Comparison of ENCODE assay signal across 14 cellular contexts in genomic region chr1:67978988-67979516, GRCh38.
DNase-seq lines count a peak whose midpoint lies in the region; FAIRE-seq and TF ChIP-seq lines count a peak whose summit lies in the region.
"Had no signal": no experiment of that assay in that cellular context is flagged by ENCODE, and none has a peak within 500 bp of the region (broad histone marks: within the 10 kb centered on the region; RNA-seq: fewer than 3 reads in every experiment).

No MANE protein-coding gene starts in this region.

- H4K20me1 ChIP-seq in osteoblast (ENCODE audit: insufficient read depth, low read length) = no peaks in the 10 kb centered on the region

- H3K27me3 ChIP-seq in osteoblast (ENCODE audit: insufficient read depth, low read length) (no peaks in the 10 kb centered on the region), adrenal gland (no peaks in the 10 kb centered on the region)
- H3K27me3 ChIP-seq: Peyer's patch had no signal

- DNase-seq in ELR (ENCODE audit: low read depth) = peak; percentile 92
- peak; percentile 98 for DNase-seq in RCC 7860 (ENCODE audit: low spot score)
- DNase-seq in dermis microvascular lymphatic vessel endothelial cell (ENCODE audit: low read depth in 2 of 2) = peak; percentile 14 to 70
- DNase-seq in osteoblast (ENCODE audit: insufficient read length, low spot score, missing footprints) = no peak
- no peak for DNase-seq in activated effector memory CD4-positive, alpha-beta T cell treated with Interleukin-2 at 50 U/mL for 16 hours
- no peak for DNase-seq in adrenal gland
- no peak for DNase-seq in GM12892 (ENCODE audit: insufficient read length)
- DNase-seq in NK-92 (lab: John Stamatoyannopoulos, UW; ENCODE audit: unreplicated experiment) = no peak
- DNase-seq: activated CD4-positive, alpha-beta memory T cell treated with anti-CD3 and anti-CD28 coated beads for 36 hours; CD4-positive, CD25-positive, alpha-beta regulatory T cell; NCI-H1105; Peyer's patch; small intestine had no signal

- peak; percentile 99 for FAIRE-seq in RCC 7860 (lab: Jason Lieb, UNC)
- FAIRE-seq in GM12892 (lab: Jason Lieb, UNC) = no peak
- FAIRE-seq: small intestine had no signal

- 35 to 44% (median 36%) methylated on average over 4 of the region's 4 CpGs for WGBS in adrenal gland, 4 donors

- H3K4me2 ChIP-seq in osteoblast (ENCODE audit: insufficient read depth, low read length) = peak overlapping the region; percentile 53

- no peak overlapping the region for H2AFZ ChIP-seq in osteoblast (ENCODE audit: low read length)

- TF ChIP-seq CTCF in osteoblast (IDR thresholded peaks at IDR 0.05; ENCODE audit: extremely low read depth, low read depth, low read length) (no peak), adrenal gland (IDR thresholded peaks at IDR 0.05) (no peak)

- intact Hi-C loops in adrenal gland (cut with DNase I) = no loop called here

- H3K4me1 ChIP-seq in osteoblast (ENCODE audit: insufficient read depth, low read length) (peaks cover 22% of the 10 kb centered on the region), adrenal gland (replicated peaks in 1 of 2) (no peaks in the 10 kb centered on the region)
- H3K4me1 ChIP-seq: Peyer's patch had no signal

- H3K79me2 ChIP-seq in osteoblast (ENCODE audit: insufficient read depth, low read length) = no peaks in the 10 kb centered on the region

- no peaks in the 10 kb centered on the region for H3K9me3 ChIP-seq in osteoblast (ENCODE audit: low read depth, low read length)
- no peaks in the 10 kb centered on the region for H3K9me3 ChIP-seq in adrenal gland (replicated peaks in 1 of 3)
- H3K9me3 ChIP-seq: Peyer's patch had no signal

- H3K27ac ChIP-seq in osteoblast (ENCODE audit: low read depth, low read length) (peak overlapping the region; percentile 74), adrenal gland (no peak overlapping the region)
- H3K27ac ChIP-seq: HL-60, Peyer's patch had no signal

- H3K36me3 ChIP-seq in osteoblast (ENCODE audit: insufficient read depth, low read length) = no peaks in the 10 kb centered on the region
- H3K36me3 ChIP-seq in adrenal gland (replicated peaks in 1 of 2) = no peaks in the 10 kb centered on the region
- H3K36me3 ChIP-seq: Peyer's patch had no signal

- H3K4me3 ChIP-seq in osteoblast (ENCODE audit: insufficient read depth, low read length) = no peak overlapping the region
- H3K4me3 ChIP-seq in adrenal gland = no peak overlapping the region
- H3K4me3 ChIP-seq: Peyer's patch had no signal

- TF ChIP-seq POLR2A in adrenal gland (IDR thresholded peaks at IDR 0.05) = no peak
- no peak for TF ChIP-seq POLR2A in GM12892 (IDR thresholded peaks at IDR 0.05; ENCODE audit: low read depth, low read length)

Comparison
In these comparisons a context has a peak if more than half of its experiments do, and no peak if none do; other contexts are left out.
1. DNase-seq: peak in ELR (single experiment), RCC 7860 (single experiment) and dermis microvascular lymphatic vessel endothelial cell (2 of 2); none in osteoblast (single experiment), activated effector memory CD4-positive, alpha-beta T cell treated with Interleukin-2 at 50 U/mL for 16 hours (single experiment), adrenal gland (0 of 7), GM12892 (single experiment) and NK-92 (single experiment).